ENCODE assay signal across 10 cellular contexts in the genomic region with DNA sequence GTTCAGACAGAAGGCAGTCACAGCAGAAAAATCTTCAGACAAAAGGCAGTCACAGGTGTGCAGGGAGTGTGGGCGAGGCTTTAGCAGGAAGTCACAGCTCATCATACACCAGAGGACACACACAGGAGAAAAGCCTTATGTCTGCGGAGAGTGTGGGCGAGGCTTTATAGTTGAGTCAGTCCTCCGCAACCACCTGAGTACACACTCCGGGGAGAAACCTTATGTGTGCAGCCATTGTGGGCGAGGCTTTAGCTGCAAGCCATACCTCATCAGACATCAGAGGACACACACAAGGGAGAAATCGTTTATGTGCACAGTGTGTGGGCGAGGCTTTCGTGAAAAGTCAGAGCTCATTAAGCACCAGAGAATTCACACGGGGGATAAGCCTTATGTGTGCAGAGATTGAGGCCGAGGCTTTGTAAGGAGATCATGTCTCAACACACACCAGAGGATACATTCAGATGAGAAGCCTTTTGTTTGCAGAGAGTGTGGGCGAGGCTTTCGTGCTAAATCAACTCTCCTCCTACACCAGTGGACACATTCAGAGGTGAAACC. TPM values are rescaled to one million over a fixed set of nuclear protein-coding genes. Genes with fewer than 3 reads are reported as not detected.
DNase-seq lines count a peak whose midpoint lies in the region; ATAC-seq, FAIRE-seq and TF ChIP-seq lines count a peak whose summit lies in the region.
"Had no signal": no experiment of that assay in that cellular context is flagged by ENCODE, and none has a peak within 500 bp of the region (broad histone marks: within the 10 kb centered on the region; RNA-seq: fewer than 3 reads in every experiment).

No MANE protein-coding gene starts in this region.

- 77 to 88% methylated on average over 13 of the region's 13 CpGs for WGBS in lung, 2 donors

- no peaks in the 10 kb centered on the region for H3K4me1 ChIP-seq in lung (ENCODE audit: control insufficient read depth in 2 of 2, insufficient read depth in 2 of 2, low read length in 2 of 2)
- H3K4me1 ChIP-seq: A549 had no signal

- H3K4me1 Mint-ChIP-seq in activated T-cell treated with anti-CD3 and anti-CD28 coated beads, Interleukin-2, amount 50 U/mL, for 4 hours (ENCODE audit: low read depth), result peaks cover 39% of the 10 kb centered on the region

- H3K4me3 Mint-ChIP-seq in activated T-cell treated with anti-CD3 and anti-CD28 coated beads, Interleukin-2, amount 50 U/mL, for 4 hours, result peak overlapping the region; percentile 73

- H3K36me3 Mint-ChIP-seq in activated T-cell treated with anti-CD3 and anti-CD28 coated beads, Interleukin-2, amount 50 U/mL, for 4 hours (ENCODE audit: insufficient read depth), result peaks cover 13% of the 10 kb centered on the region

- DNase-seq in NCI-H1417 (lab: John Stamatoyannopoulos, UW), result peak; percentile 30 to 74 (median 60)
- DNase-seq in NCI-H1417 treated with DMSO at 0.1 percent for 48 hours (lab: John Stamatoyannopoulos, UW), result no peak
- DNase-seq in activated T-cell treated with anti-CD3 and anti-CD28 coated beads, Interleukin-2, amount 50 U/mL, for 4 hours, result peak; percentile 84
- peak; percentile 33 for DNase-seq in lung (ENCODE audit: low spot score)
- DNase-seq in stimulated activated CD8-positive, alpha-beta memory T cell treated with anti-CD3 and anti-CD28 coated beads, Interleukin-4, amount 100 ng/mL, for 48 hours, result peak; percentile 87
- no peak for DNase-seq in DMS 273 (lab: John Stamatoyannopoulos, UW; ENCODE audit: unreplicated experiment)
- DNase-seq in H54 (ENCODE audit: insufficient read length, low spot score), result no peak

- H3K27me3 Mint-ChIP-seq in activated T-cell treated with anti-CD3 and anti-CD28 coated beads, Interleukin-2, amount 50 U/mL, for 4 hours (ENCODE audit: low read depth), result no peaks in the 10 kb centered on the region
- H3K27me3 Mint-ChIP-seq: IgD-negative memory B cell had no signal

- FAIRE-seq in H54 (lab: Jason Lieb, UNC), result no peak
- FAIRE-seq: A549 had no signal

- TF ChIP-seq POLR2A in H54 (IDR thresholded peaks at IDR 0.05; ENCODE audit: low read depth, low read length), result no peak

- H3K9me3 ChIP-seq in lung (ENCODE audit: control insufficient read depth in 2 of 2, insufficient read depth in 1 of 2, low read length in 1 of 2), result no peaks in the 10 kb centered on the region
- H3K9me3 ChIP-seq: A549 had no signal

- H3K36me3 ChIP-seq in lung (ENCODE audit: control insufficient read depth in 2 of 2, insufficient read depth in 2 of 2, low read length in 2 of 2), result peaks cover 2 to 11% of the 10 kb centered on the region in 2 donors

- H3K27me3 ChIP-seq in lung (ENCODE audit: control insufficient read depth, insufficient read depth), result no peaks in the 10 kb centered on the region

- TF ChIP-seq CTCF in lung (IDR thresholded peaks at IDR 0.05; ENCODE audit: control extremely low read depth, extremely low read depth), result no peak

- peak; percentile 95 for ATAC-seq in activated T-cell treated with anti-CD3 and anti-CD28 coated beads, Interleukin-2, amount 50 U/mL, for 4 hours
- ATAC-seq in lung (ENCODE audit: insufficient read depth, low FRiP score), result no peak
- ATAC-seq in GM21526 (IDR thresholded peaks at IDR 0.05; ENCODE audit: low FRiP score, unreplicated experiment), result no peak
- ATAC-seq: A549 had no signal

- peak overlapping the region in 1 of 2 donors; percentile 2 for H3K27ac ChIP-seq in lung (ENCODE audit: low read depth in 1 of 2, low read length in 1 of 2)
- H3K27ac ChIP-seq: A549 had no signal

- H3K4me3 ChIP-seq in lung, result no peak overlapping the region
- H3K4me3 ChIP-seq: A549 had no signal

- H3K9me3 Mint-ChIP-seq in activated T-cell treated with anti-CD3 and anti-CD28 coated beads, Interleukin-2, amount 50 U/mL, for 4 hours, result no peaks in the 10 kb centered on the region
- H3K9me3 Mint-ChIP-seq: IgD-negative memory B cell had no signal

RNA-seq across cellular contexts. Expression of a gene that starts 27.6 kb away (rescaled TPM):
- total RNA-seq in activated T-cell treated with anti-CD3 and anti-CD28 coated beads, Interleukin-2, amount 50 U/mL, for 4 hours, result 10 to 100 TPM; 21.4 to 22.5 (median 21.5) TPM
- total RNA-seq in lung, result 10 to 100 TPM; 13.1 to 14.7 TPM
- polyA plus RNA-seq in lung, result 1 to 10 TPM; 3.4 to 6.8 TPM

RNA-seq across cellular contexts. Expression of a gene that starts 32.7 kb away (rescaled TPM):
- 10 to 100 TPM; 35.4 to 44.1 (median 37.9) TPM for total RNA-seq in activated T-cell treated with anti-CD3 and anti-CD28 coated beads, Interleukin-2, amount 50 U/mL, for 4 hours
- 10 to 100 TPM; 27.1 to 35.4 TPM for total RNA-seq in lung
- 10 to 100 TPM; 18.2 to 19.3 TPM for polyA plus RNA-seq in lung

RNA-seq across cellular contexts. Expression of a gene that starts 45.2 kb away (rescaled TPM):
- not detected for total RNA-seq in activated T-cell treated with anti-CD3 and anti-CD28 coated beads, Interleukin-2, amount 50 U/mL, for 4 hours
- total RNA-seq in lung, result 1 to 10 TPM; 1.3 to 1.9 TPM
- polyA plus RNA-seq in lung, result 1 to 10 TPM; 1.5 to 5.5 TPM
- polyA plus RNA-seq: A549 had no signal

Comparison
In these comparisons a context has a peak if more than half of its experiments do, and no peak if none do; other contexts are left out.
1. DNase-seq: peak in NCI-H1417 (3 of 3), activated T-cell treated with anti-CD3 and anti-CD28 coated beads, Interleukin-2, amount 50 U/mL, for 4 hours (single experiment), lung (single experiment) and stimulated activated CD8-positive, alpha-beta memory T cell treated with anti-CD3 and anti-CD28 coated beads, Interleukin-4, amount 100 ng/mL, for 48 hours (single experiment); none in NCI-H1417 treated with DMSO at 0.1 percent for 48 hours (single experiment), DMS 273 (single experiment) and H54 (single experiment).
2. ATAC-seq: peak in activated T-cell treated with anti-CD3 and anti-CD28 coated beads, Interleukin-2, amount 50 U/mL, for 4 hours (2 of 2); none in lung (single experiment) and GM21526 (single experiment).